10 cellular contexts compared by ENCODE assay signal in the genomic region with DNA sequence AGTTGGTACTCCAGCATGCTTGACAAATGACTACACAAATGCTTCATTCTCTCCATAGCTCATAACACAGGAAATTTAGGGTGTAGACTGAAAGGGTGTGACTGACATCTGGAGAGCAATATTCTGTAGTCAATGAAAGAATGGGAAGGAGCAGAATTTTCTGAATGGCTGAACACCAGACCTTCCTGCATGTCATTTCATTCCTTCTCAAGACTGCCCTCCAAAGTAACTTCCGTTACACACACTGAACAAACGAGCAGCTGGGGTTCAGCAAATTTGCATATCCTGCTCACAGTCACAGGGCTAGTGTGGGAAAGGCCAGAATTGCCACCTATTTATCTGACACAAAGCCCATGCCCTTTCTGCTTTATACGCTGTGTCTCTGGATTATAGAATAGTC.
DNase-seq lines count a peak whose midpoint lies in the region; ATAC-seq lines count a peak whose summit lies in the region.
"Had no signal": no experiment of that assay in that cellular context is flagged by ENCODE, and none has a peak within 500 bp of the region (broad histone marks: within the 10 kb centered on the region; RNA-seq: fewer than 3 reads in every experiment).

No MANE protein-coding gene starts in this region.

- peak; percentile 100 for ATAC-seq in GM18858 (IDR thresholded peaks at IDR 0.05; ENCODE audit: unreplicated experiment)
- ATAC-seq in GM21529 (IDR thresholded peaks at IDR 0.05; ENCODE audit: unreplicated experiment) = peak; percentile 100
- peak; percentile 98 for ATAC-seq in HG03378 (IDR thresholded peaks at IDR 0.05; ENCODE audit: unreplicated experiment)

- DNase-seq in left kidney (ENCODE audit: low read depth, low spot score) (peak; percentile 26), epidermal melanocyte (ENCODE audit: insufficient read length, low spot score) (no peak), Ammon's horn (ENCODE audit: low spot score) (no peak), NCI-H2029 (lab: John Stamatoyannopoulos, UW) (no peak)
- DNase-seq in stimulated activated CD4-positive, alpha-beta T cell treated with anti-CD3 and anti-CD28 coated beads, Interleukin-2, amount 100 ng/mL, for 48 hours = no peak
- DNase-seq: NCI-H1048, T-helper 9 cell had no signal
